2 cellular contexts compared by ENCODE assay signal in genomic region chr14:57049848-57050247, GRCh38.
TF ChIP-seq lines count a peak whose summit lies in the region.

No MANE protein-coding gene starts in this region.

TF ChIP-seq in GM23338, 12 proteins besides CTCF, POLR2A, EP300 and RAD21:
- TF ChIP-seq NANOG (IDR thresholded peaks at IDR 0.05; ENCODE audit: borderline replicate concordance): no peak
- no peak for TF ChIP-seq ZNF331 (CRISPR knock-in tag; IDR thresholded peaks at IDR 0.05; ENCODE audit: low read depth)
- no peak for TF ChIP-seq STAT1 (IDR thresholded peaks at IDR 0.05; ENCODE audit: unreplicated experiment)
- TF ChIP-seq EZH2phosphoT487 (IDR thresholded peaks at IDR 0.05; ENCODE audit: unreplicated experiment): no peak

TF ChIP-seq in H1, 55 proteins besides CTCF, POLR2A, EP300 and RAD21:
- no peak for TF ChIP-seq TAF1 (IDR thresholded peaks at IDR 0.05; ENCODE audit: low read depth, low read length)
- TF ChIP-seq SUZ12 (IDR thresholded peaks at IDR 0.05; ENCODE audit: low read length): no peak
- no peak for TF ChIP-seq MAFK (IDR thresholded peaks at IDR 0.05; ENCODE audit: low read depth, low read length)
- TF ChIP-seq KDM5A (IDR thresholded peaks at IDR 0.05; ENCODE audit: low read length): no peak
- no peak for TF ChIP-seq CHD7 (IDR thresholded peaks at IDR 0.05; ENCODE audit: insufficient replicate concordance, low read length)
- no peak for TF ChIP-seq TAF7 (optimal IDR thresholded peaks at IDR 0.05; ENCODE audit: borderline replicate concordance, low read depth, low read length)
- no peak for TF ChIP-seq TEAD4 (IDR thresholded peaks at IDR 0.05; ENCODE audit: low read depth, low read length)
- no peak for TF ChIP-seq KDM4A (IDR thresholded peaks at IDR 0.05; ENCODE audit: low read depth, low read length, severe bottlenecking)
- no peak for TF ChIP-seq RBBP5 (IDR thresholded peaks at IDR 0.05; ENCODE audit: borderline replicate concordance, low read depth, low read length)
